8 cellular contexts compared by ENCODE assay signal in genomic region chr5:102755691-102756371, GRCh38. TPM values are rescaled to one million over a fixed set of nuclear protein-coding genes. Genes with fewer than 3 reads are reported as not detected.
DNase-seq lines count a peak whose midpoint lies in the region; ATAC-seq and TF ChIP-seq lines count a peak whose summit lies in the region.

No MANE protein-coding gene starts in this region.

- peak overlapping the region in 54 of 59 donors; percentile 7 to 86 (median 71) for H3K27ac ChIP-seq in dorsolateral prefrontal cortex

- no peaks in the 10 kb centered on the region for H3K27me3 ChIP-seq in dorsolateral prefrontal cortex

- no peaks in the 10 kb centered on the region for H3K36me3 Mint-ChIP-seq in memory B cell

- peak overlapping the region; percentile 53 to 89 (median 80) for H3K4me3 ChIP-seq in dorsolateral prefrontal cortex

- peaks cover 21% of the 10 kb centered on the region for H3K4me1 Mint-ChIP-seq in memory B cell

- ATAC-seq in GM18873 (IDR thresholded peaks at IDR 0.05; ENCODE audit: low FRiP score, unreplicated experiment) (peak; percentile 87), HG03135 (IDR thresholded peaks at IDR 0.05; ENCODE audit: unreplicated experiment) (peak; percentile 77), memory B cell (ENCODE audit: low read depth) (peak; percentile 87)

- no peak for TF ChIP-seq CTCF in dorsolateral prefrontal cortex (IDR thresholded peaks at IDR 0.05 in 54 of 56, conservative IDR thresholded peaks at IDR 0.05 in 2 of 56; ENCODE audit: low read depth in 1 of 56, partially characterized antibody in 56 of 56)

- H3K4me3 Mint-ChIP-seq in memory B cell: peak overlapping the region; percentile 92

- H3K27ac Mint-ChIP-seq in memory B cell: peak overlapping the region; percentile 92

- DNase-seq in AG08396 (ENCODE audit: low spot score) (peak; percentile 80), NCI-H510A (lab: John Stamatoyannopoulos, UW) (peak; percentile 24), dorsolateral prefrontal cortex (peak in 6 of 10 donors; percentile 39 to 58 (median 40)), memory B cell (ENCODE audit: low spot score in 2 of 2) (peak; percentile 63 to 65)
- DNase-seq in activated CD4-positive, alpha-beta T cell treated with anti-CD3 and anti-CD28 coated beads for 48 hours: peak; percentile 87
- DNase-seq in stimulated activated CD8-positive, alpha-beta memory T cell treated with anti-CD3 and anti-CD28 coated beads, Interleukin-12 subunit alpha, Interleukin-12 subunit beta, amount 100 ng/mL, for 24 hours (ENCODE audit: extremely low read depth): peak; percentile 42

- no peaks in the 10 kb centered on the region for H3K9me3 Mint-ChIP-seq in memory B cell

- intact Hi-C loops in dorsolateral prefrontal cortex (cut with DNase I): loop anchor here in 1 of 2 donors (10.0 kb wide), 1 partner anchor 109 kb away; no protein-coding TSS in a partner anchor

- H3K27me3 Mint-ChIP-seq in memory B cell: peaks cover 17% of the 10 kb centered on the region

RNA-seq across cellular contexts. Expression of gene PAM, which starts 0.7 kb away (rescaled TPM):
- total RNA-seq in dorsolateral prefrontal cortex: 100 to 1,000 TPM in 112 of 120 experiments, 10 to 100 TPM in 8; 60.2 to 261 (median 158) TPM

Comparison
In these comparisons a context has a peak if more than half of its experiments do, and no peak if none do; other contexts are left out.
1. Peak in every context shown above with its lines: DNase-seq, ATAC-seq, H3K4me3 ChIP-seq and H3K27ac ChIP-seq.
2. DNase-seq: peak in every context shown above with its lines; median percentile 87 in activated CD4-positive, alpha-beta T cell treated with anti-CD3 and anti-CD28 coated beads for 48 hours; 80 in AG08396; 64 in memory B cell; 42 in stimulated activated CD8-positive, alpha-beta memory T cell treated with anti-CD3 and anti-CD28 coated beads, Interleukin-12 subunit alpha, Interleukin-12 subunit beta, amount 100 ng/mL, for 24 hours; 40 in dorsolateral prefrontal cortex; 24 in NCI-H510A.